ENCODE assay signal across 24 cellular contexts in the genomic region with DNA sequence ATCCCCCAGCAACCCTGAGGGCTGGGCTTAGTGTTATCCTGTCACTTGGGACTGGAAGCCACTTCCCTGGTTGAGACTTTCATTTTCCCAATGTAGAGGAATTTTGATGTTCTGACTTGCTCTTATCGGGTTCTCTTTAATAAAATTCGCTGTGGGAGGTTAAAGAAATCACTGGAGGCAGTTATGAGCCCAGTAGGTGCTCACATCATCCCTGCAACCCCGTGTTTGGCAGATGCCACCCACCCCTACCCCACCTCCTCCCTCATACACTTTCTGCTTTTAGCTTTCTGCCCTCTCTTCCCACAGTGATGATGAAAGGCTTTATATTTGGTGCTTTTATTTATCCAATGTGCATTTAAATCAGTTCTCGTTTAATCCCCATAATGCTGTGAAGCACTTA.
"Had no signal": no experiment of that assay in that cellular context is flagged by ENCODE, and none has a peak within 500 bp of the region (broad histone marks: within the 10 kb centered on the region; RNA-seq: fewer than 3 reads in every experiment).

No MANE protein-coding gene starts in this region.

- DNase-seq: activated CD4-positive, alpha-beta T cell treated with anti-CD3 and anti-CD28 coated beads for 48 hours; activated CD4-positive, alpha-beta T cell treated with anti-CD3 and anti-CD28 coated beads, Interleukin-2, amount 50 U/mL, for 48 hours; activated CD8-positive, alpha-beta memory T cell treated with anti-CD3 and anti-CD28 coated beads for 24 hours; activated effector memory CD4-positive, alpha-beta T cell treated with Interleukin-2 at 50 U/mL for 16 hours; activated naive CD4-positive, alpha-beta T cell treated with Interleukin-2 at 50 U/mL for 16 hours; body of pancreas; foreskin melanocyte; hippocampal formation; kidney; lower lobe of right lung; mesenchymal stem cell; mucosa of descending colon; posterior cingulate gyrus; stimulated activated CD4-positive, alpha-beta T cell treated with anti-CD3 and anti-CD28 coated beads, Interleukin-12 subunit alpha, Interleukin-12 subunit beta, amount 100 ng/mL, for 4 hours; stimulated activated CD4-positive, alpha-beta T cell treated with anti-CD3 and anti-CD28 coated beads, Interleukin-4, amount 100 ng/mL, for 1 hour; substantia nigra; T-helper 9 cell; uterus; WERI-Rb-1 had no signal

- H3K27ac ChIP-seq: body of pancreas, esophagus muscularis mucosa, lower lobe of right lung, skin epidermis, uterus had no signal

- H3K27me3 ChIP-seq: body of pancreas, esophagus muscularis mucosa, uterus had no signal

- H3K4me3 ChIP-seq: body of pancreas, esophagus muscularis mucosa, lower lobe of right lung, mucosa of descending colon, skin epidermis, uterus had no signal

- H3K9me3 ChIP-seq: lower lobe of right lung, uterus had no signal

- ATAC-seq: activated CD4-positive, CD25-positive, alpha-beta regulatory T cell treated with anti-CD3 and anti-CD28 coated beads, Interleukin-2, amount 50 U/mL, for 24 hours; body of pancreas; lower lobe of right lung; mucosa of descending colon; natural killer cell treated with Interleukin-12 subunit alpha and Interleukin-12 subunit beta and Interleukin-15 and Interleukin-18, amount 100 ng/mL, for 72 hours; sciatic nerve had no signal

- H3K4me1 ChIP-seq: body of pancreas, lower lobe of right lung, uterus had no signal

- H3K36me3 ChIP-seq: esophagus muscularis mucosa, lower lobe of right lung, uterus had no signal
